3 cellular contexts compared by ENCODE assay signal in genomic region chrX:40988100-40988499, GRCh38.
TF ChIP-seq lines count a peak whose summit lies in the region.

No MANE protein-coding gene starts in this region.

TF ChIP-seq in liver, 16 proteins besides CTCF, POLR2A, EP300 and RAD21:
- TF ChIP-seq SP1 (IDR thresholded peaks at IDR 0.05): peak; percentile 11
- peak in 1 of 2 donors; percentile 29 for TF ChIP-seq RXRA (IDR thresholded peaks at IDR 0.05)
- TF ChIP-seq HNF4A (conservative IDR thresholded peaks at IDR 0.05): no peak

TF ChIP-seq in HepG2, 621 proteins besides CTCF, POLR2A, EP300 and RAD21:
- no peak for TF ChIP-seq NONO (IDR thresholded peaks at IDR 0.05)
- no peak for TF ChIP-seq NONO (CRISPR knock-in tag; conservative IDR thresholded peaks at IDR 0.05)
- TF ChIP-seq ZNF777 (CRISPR knock-in tag; IDR thresholded peaks at IDR 0.05): no peak
- no peak for TF ChIP-seq NFKBIZ (CRISPR knock-in tag; IDR thresholded peaks at IDR 0.05)
- no peak for TF ChIP-seq ZNF841 (CRISPR knock-in tag; IDR thresholded peaks at IDR 0.05; ENCODE audit: borderline replicate concordance)
- TF ChIP-seq YEATS4 (CRISPR knock-in tag; IDR thresholded peaks at IDR 0.05; ENCODE audit: borderline replicate concordance): no peak
- TF ChIP-seq ATF7-NPFF (CRISPR knock-in tag; IDR thresholded peaks at IDR 0.05; ENCODE audit: low read depth): no peak
- no peak for TF ChIP-seq TBP (CRISPR knock-in tag; IDR thresholded peaks at IDR 0.05)
- TF ChIP-seq TGIF2 (CRISPR knock-in tag; IDR thresholded peaks at IDR 0.05): no peak

TF ChIP-seq in H1, 55 proteins besides CTCF, POLR2A, EP300 and RAD21:
- TF ChIP-seq SP4 (IDR thresholded peaks at IDR 0.05; ENCODE audit: low read length): no peak
- TF ChIP-seq KDM1A (IDR thresholded peaks at IDR 0.05; ENCODE audit: borderline replicate concordance, low read length): no peak
- no peak for TF ChIP-seq YY1 (IDR thresholded peaks at IDR 0.05; ENCODE audit: low read depth, low read length)
- no peak for TF ChIP-seq SP2 (IDR thresholded peaks at IDR 0.05; ENCODE audit: low read length)
- no peak for TF ChIP-seq CBX8 (IDR thresholded peaks at IDR 0.05; ENCODE audit: borderline replicate concordance, low read depth, low read length)
- TF ChIP-seq NANOG (IDR thresholded peaks at IDR 0.05; ENCODE audit: insufficient read depth, low read depth, low read length, poor library complexity, severe bottlenecking): no peak
- no peak for TF ChIP-seq SUZ12 (IDR thresholded peaks at IDR 0.05; ENCODE audit: low read length)
- no peak for TF ChIP-seq EGR1 (IDR thresholded peaks at IDR 0.05; ENCODE audit: borderline replicate concordance, low read depth, low read length)
- no peak for TF ChIP-seq TAF1 (IDR thresholded peaks at IDR 0.05; ENCODE audit: low read depth, low read length)
- no peak for TF ChIP-seq TBP (IDR thresholded peaks at IDR 0.05; ENCODE audit: low read depth, low read length)
